In genomic region chr1:77016371-77016770, GRCh38 we compare ENCODE assay signal across 23 cellular contexts.
DNase-seq lines count a peak whose midpoint lies in the region; ATAC-seq and TF ChIP-seq lines count a peak whose summit lies in the region.
"Had no signal": no experiment of that assay in that cellular context is flagged by ENCODE, and none has a peak within 500 bp of the region (broad histone marks: within the 10 kb centered on the region; RNA-seq: fewer than 3 reads in every experiment).

No MANE protein-coding gene starts in this region.

- no peaks in the 10 kb centered on the region for H3K36me3 Mint-ChIP-seq in glutamatergic neuron (ENCODE audit: unreplicated experiment)
- H3K36me3 Mint-ChIP-seq: T-cell had no signal

- peaks cover 24% of the 10 kb centered on the region for H3K27me3 Mint-ChIP-seq in glutamatergic neuron (ENCODE audit: unreplicated experiment)

- peak overlapping the region; percentile 99 for H3K27ac Mint-ChIP-seq in glutamatergic neuron (ENCODE audit: unreplicated experiment)
- H3K27ac Mint-ChIP-seq: GM23338, T-cell had no signal

- H3K9me3 Mint-ChIP-seq in glutamatergic neuron (ENCODE audit: unreplicated experiment), result peaks cover 28% of the 10 kb centered on the region
- H3K9me3 Mint-ChIP-seq: GM23338, T-cell had no signal

- DNase-seq in D341Med (ENCODE audit: low spot score), result peak; percentile 61
- peak; percentile 18 for DNase-seq in DMS 273 treated with DMSO at 0.1 percent for 48 hours (lab: John Stamatoyannopoulos, UW)
- peak; percentile 80 for DNase-seq in NCI-H69 (lab: John Stamatoyannopoulos, UW)
- peak; percentile 49 for DNase-seq in glutamatergic neuron
- DNase-seq in NCI-H1048 (lab: John Stamatoyannopoulos, UW), result no peak
- DNase-seq in foreskin keratinocyte, result no peak
- DNase-seq: BE2C, DND-41, MG63, NCI-H1436 treated with DMSO at 0.1 percent for 48 hours, NCI-H2029 treated with DMSO at 0.1 percent for 48 hours, NCI-H510A, T-cell had no signal

- peak overlapping the region; percentile 82 for H3K4me3 Mint-ChIP-seq in glutamatergic neuron (ENCODE audit: unreplicated experiment)
- H3K4me3 Mint-ChIP-seq: GM23338, T-cell had no signal

- H3K27ac ChIP-seq in foreskin keratinocyte, result no peak overlapping the region
- H3K27ac ChIP-seq: A549, HL-60, SK-N-MC had no signal

- TF ChIP-seq CTCF in glutamatergic neuron (IDR thresholded peaks at IDR 0.05; ENCODE audit: partially characterized antibody, unreplicated experiment) (no peak), foreskin keratinocyte (conservative IDR thresholded peaks at IDR 0.05) (no peak)

- peaks cover 82% of the 10 kb centered on the region for H3K4me1 Mint-ChIP-seq in glutamatergic neuron (ENCODE audit: low read depth, unreplicated experiment)
- H3K4me1 Mint-ChIP-seq: T-cell had no signal

- peaks cover 12% of the 10 kb centered on the region for H3K4me1 ChIP-seq in foreskin keratinocyte
- H3K4me1 ChIP-seq: A549, HAP-1 had no signal

- ATAC-seq in GM18873 (IDR thresholded peaks at IDR 0.05; ENCODE audit: low FRiP score, unreplicated experiment), result no peak
- no peak for ATAC-seq in foreskin keratinocyte
- no peak for ATAC-seq in HG02938 (IDR thresholded peaks at IDR 0.05; ENCODE audit: unreplicated experiment)
- ATAC-seq: GM23338, HepG2, K562, Right ventricle myocardium inferior, T-cell had no signal

- H3K27me3 ChIP-seq in foreskin keratinocyte, result no peaks in the 10 kb centered on the region
- H3K27me3 ChIP-seq: BE2C, MG63 had no signal

Comparison
In these comparisons a context has a peak if more than half of its experiments do, and no peak if none do; other contexts are left out.
1. DNase-seq: peak in D341Med (single experiment), DMS 273 treated with DMSO at 0.1 percent for 48 hours (single experiment), NCI-H69 (single experiment) and glutamatergic neuron (single experiment); none in NCI-H1048 (single experiment) and foreskin keratinocyte (0 of 2).